ENCODE assay signal across 8 cellular contexts in the genomic region with DNA sequence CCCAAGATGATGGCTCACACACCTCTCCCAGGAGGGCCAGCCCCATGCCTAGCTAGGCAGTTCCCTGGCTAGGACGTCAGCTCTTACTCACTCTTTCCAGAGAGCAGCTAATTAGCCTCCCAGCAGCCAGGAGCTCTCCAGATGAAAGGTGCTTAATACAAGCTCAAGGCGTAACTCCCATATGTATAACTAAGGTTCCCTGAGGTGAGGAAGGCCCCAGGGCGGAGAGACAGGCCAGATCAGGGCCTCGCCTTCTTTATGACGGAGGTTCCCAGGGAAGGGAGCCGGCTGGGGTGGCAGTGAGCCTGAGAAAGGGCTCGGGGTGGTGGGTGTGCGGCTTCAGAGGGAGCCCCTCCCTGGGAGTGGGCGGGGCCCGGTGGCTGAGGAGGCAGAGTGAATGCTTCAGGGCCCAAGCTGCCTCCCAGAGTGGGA. TPM values are rescaled to one million over a fixed set of nuclear protein-coding genes. Genes with fewer than 3 reads are reported as not detected.
A peak's percentile ranks its signal among the peaks of the same experiment; 100 is the strongest.
DNase-seq lines count a peak whose midpoint lies in the region; ATAC-seq and TF ChIP-seq lines count a peak whose summit lies in the region.

No MANE protein-coding gene starts in this region.

- peak overlapping the region; percentile 81 for H3K27ac Mint-ChIP-seq in activated naive CD4-positive, alpha-beta T cell treated with anti-CD3 and anti-CD28 coated beads, Interleukin-2, amount 50 U/mL, for 24 hours

- no peaks in the 10 kb centered on the region for H3K9me3 ChIP-seq in transverse colon

- H3K4me3 Mint-ChIP-seq in activated naive CD4-positive, alpha-beta T cell treated with anti-CD3 and anti-CD28 coated beads, Interleukin-2, amount 50 U/mL, for 24 hours: no peak overlapping the region

- no peak for TF ChIP-seq EP300 in transverse colon (IDR thresholded peaks at IDR 0.05; ENCODE audit: low read depth)

- in situ Hi-C loops in transverse colon (cut with MboI; ENCODE audit: low pct_ligation_motif_present in 1 of 4, low pct_unique_long_range_greater_than_20kb in 1 of 4, low sequenced_read_pairs in 3 of 4): loop anchor here in 2 of 4 donors (10.0 to 25.0 kb wide), 2 partner anchors 574 to 582 kb away; no protein-coding TSS in a partner anchor

- H3K27me3 ChIP-seq in kidney epithelial cell (ENCODE audit: control insufficient read depth, insufficient read depth, low read length) (no peaks in the 10 kb centered on the region), transverse colon (no peaks in the 10 kb centered on the region)

- H3K36me3 ChIP-seq in kidney epithelial cell (ENCODE audit: control insufficient read depth, insufficient read depth, low read length) (no peaks in the 10 kb centered on the region), transverse colon (no peaks in the 10 kb centered on the region)

- intact Hi-C loops in transverse colon (cut with DNase I; ENCODE audit: low total_unique reads): no loop called here

- WGBS in transverse colon (ENCODE audit: low coverage in 1 of 2), 2 donors: 24 to 53% methylated on average over 7 to 10 of the region's 10 CpGs

- no peaks in the 10 kb centered on the region for H3K27me3 Mint-ChIP-seq in activated naive CD4-positive, alpha-beta T cell treated with anti-CD3 and anti-CD28 coated beads, Interleukin-2, amount 50 U/mL, for 24 hours

- peaks cover 58% of the 10 kb centered on the region for H3K4me1 Mint-ChIP-seq in activated naive CD4-positive, alpha-beta T cell treated with anti-CD3 and anti-CD28 coated beads, Interleukin-2, amount 50 U/mL, for 24 hours

- TF ChIP-seq POLR2A in transverse colon (IDR thresholded peaks at IDR 0.05): no peak

- no peaks in the 10 kb centered on the region for H3K9me3 Mint-ChIP-seq in activated naive CD4-positive, alpha-beta T cell treated with anti-CD3 and anti-CD28 coated beads, Interleukin-2, amount 50 U/mL, for 24 hours

- H3K4me1 ChIP-seq in transverse colon: peaks cover 29 to 42% (median 32%) of the 10 kb centered on the region in 4 donors

- TF ChIP-seq CTCF in kidney epithelial cell (IDR thresholded peaks at IDR 0.05; ENCODE audit: insufficient read depth, low read length, poor library complexity, severe bottlenecking) (no peak), transverse colon (IDR thresholded peaks at IDR 0.05) (no peak)

- peak overlapping the region; percentile 66 to 97 (median 82) for H3K27ac ChIP-seq in transverse colon

- no peak for ATAC-seq in GM21381 (IDR thresholded peaks at IDR 0.05; ENCODE audit: unreplicated experiment)

- peak; percentile 38 for DNase-seq in activated T-cell treated with anti-CD3 and anti-CD28 coated beads for 24 hours (ENCODE audit: low read depth)
- no peak for DNase-seq in activated T-cell treated with anti-CD3 and anti-CD28 coated beads for 4 hours
- peak; percentile 91 for DNase-seq in kidney epithelial cell (ENCODE audit: low read depth)
- DNase-seq in transverse colon: peak; percentile 59
- no peak for DNase-seq in NOMO-1 treated with DMSO at 0.1 percent for 48 hours (lab: John Stamatoyannopoulos, UW; ENCODE audit: unreplicated experiment)
- DNase-seq in AG08396 (ENCODE audit: low spot score): no peak

- no peak overlapping the region for H3K4me3 ChIP-seq in kidney epithelial cell (ENCODE audit: low read depth, low read length)
- H3K4me3 ChIP-seq in transverse colon: no peak overlapping the region

- H3K36me3 Mint-ChIP-seq in activated naive CD4-positive, alpha-beta T cell treated with anti-CD3 and anti-CD28 coated beads, Interleukin-2, amount 50 U/mL, for 24 hours: no peaks in the 10 kb centered on the region

RNA-seq across cellular contexts. Expression of gene ZFP36L1, which starts 26.4 kb away (rescaled TPM):
- total RNA-seq in kidney epithelial cell (144 and 273 TPM in 2 replicates), transverse colon (100 to 1,000 TPM; 180 to 712 (median 266) TPM)

Comparison
In these comparisons a context has a peak if more than half of its experiments do, and no peak if none do; other contexts are left out.
1. DNase-seq: peak in activated T-cell treated with anti-CD3 and anti-CD28 coated beads for 24 hours (single experiment), kidney epithelial cell (single experiment) and transverse colon (single experiment); none in activated T-cell treated with anti-CD3 and anti-CD28 coated beads for 4 hours (single experiment), NOMO-1 treated with DMSO at 0.1 percent for 48 hours (single experiment) and AG08396 (single experiment).